ENCODE assay signal across 24 cellular contexts in genomic region chr2:14081526-14081925, GRCh38.
DNase-seq lines count a peak whose midpoint lies in the region; FAIRE-seq and TF ChIP-seq lines count a peak whose summit lies in the region.
"Had no signal": no experiment of that assay in that cellular context is flagged by ENCODE, and none has a peak within 500 bp of the region (broad histone marks: within the 10 kb centered on the region; RNA-seq: fewer than 3 reads in every experiment).

No MANE protein-coding gene starts in this region.

- H3K36me3 ChIP-seq in astrocyte (ENCODE audit: insufficient read depth, low read length): no peaks in the 10 kb centered on the region
- H3K36me3 ChIP-seq: Peyer's patch, SJCRH30 had no signal

- H2AFZ ChIP-seq in astrocyte (ENCODE audit: low read depth, low read length): no peak overlapping the region
- H2AFZ ChIP-seq: GM23248 had no signal

- H3K4me3 Mint-ChIP-seq in astrocyte (ENCODE audit: unreplicated experiment): no peak overlapping the region
- H3K4me3 Mint-ChIP-seq in activated T-helper 2 cell treated with anti-CD3 and anti-CD28 coated beads, Interferon-gamma antibody, Interleukin-2, Interleukin-4, amounts not matched to agents 10 μg/mL and 5 μg/mL and 100 μg/mL, durations not matched to agents 14 hours and 24 hours and 36 hours (ENCODE audit: low read depth): no peak overlapping the region
- H3K4me3 Mint-ChIP-seq: CD4-positive, CD25-positive, alpha-beta regulatory T cell had no signal

- H4K20me1 ChIP-seq in astrocyte (ENCODE audit: insufficient read depth, low read length): no peaks in the 10 kb centered on the region

- no peaks in the 10 kb centered on the region for H3K36me3 Mint-ChIP-seq in astrocyte (ENCODE audit: low read depth, unreplicated experiment)
- no peaks in the 10 kb centered on the region for H3K36me3 Mint-ChIP-seq in activated T-helper 2 cell treated with anti-CD3 and anti-CD28 coated beads, Interferon-gamma antibody, Interleukin-2, Interleukin-4, amounts not matched to agents 10 μg/mL and 5 μg/mL and 100 μg/mL, durations not matched to agents 14 hours and 24 hours and 36 hours (ENCODE audit: low read depth)
- H3K36me3 Mint-ChIP-seq: CD4-positive, CD25-positive, alpha-beta regulatory T cell had no signal

- peaks cover 4% of the 10 kb centered on the region for H3K9me3 ChIP-seq in astrocyte (ENCODE audit: insufficient read depth, low read depth, low read length)
- H3K9me3 ChIP-seq: SJCRH30 had no signal

- no peak overlapping the region for H3K27ac ChIP-seq in astrocyte (ENCODE audit: low read depth, low read length)
- H3K27ac ChIP-seq: GM23248, Peyer's patch, SJCRH30 had no signal

- no peak overlapping the region for H3K27ac Mint-ChIP-seq in astrocyte (ENCODE audit: unreplicated experiment)
- H3K27ac Mint-ChIP-seq in activated T-helper 2 cell treated with anti-CD3 and anti-CD28 coated beads, Interferon-gamma antibody, Interleukin-2, Interleukin-4, amounts not matched to agents 10 μg/mL and 5 μg/mL and 100 μg/mL, durations not matched to agents 14 hours and 24 hours and 36 hours: no peak overlapping the region
- H3K27ac Mint-ChIP-seq: CD4-positive, CD25-positive, alpha-beta regulatory T cell had no signal

- H3K4me1 Mint-ChIP-seq in astrocyte (ENCODE audit: low read depth, unreplicated experiment): peaks cover 7% of the 10 kb centered on the region
- H3K4me1 Mint-ChIP-seq in activated T-helper 2 cell treated with anti-CD3 and anti-CD28 coated beads, Interferon-gamma antibody, Interleukin-2, Interleukin-4, amounts not matched to agents 10 μg/mL and 5 μg/mL and 100 μg/mL, durations not matched to agents 14 hours and 24 hours and 36 hours (ENCODE audit: low read depth): no peaks in the 10 kb centered on the region
- H3K4me1 Mint-ChIP-seq: CD4-positive, CD25-positive, alpha-beta regulatory T cell had no signal

- FAIRE-seq in astrocyte (lab: Jason Lieb, UNC) (no peak), H54 (lab: Jason Lieb, UNC) (no peak)
- FAIRE-seq: GM12891, HepG2, K562 had no signal

- H3K27me3 ChIP-seq in astrocyte (ENCODE audit: insufficient read depth, low read length): no peaks in the 10 kb centered on the region
- H3K27me3 ChIP-seq: Peyer's patch, SJCRH30 had no signal

- no peak overlapping the region for H3K4me2 ChIP-seq in astrocyte (ENCODE audit: low read length)

- peak; percentile 68 for DNase-seq in HCEC 1CT
- peak; percentile 22 for DNase-seq in astrocyte (ENCODE audit: low read depth)
- DNase-seq in epithelial cell of esophagus (ENCODE audit: low read depth): peak; percentile 49
- peak; percentile 4 for DNase-seq in renal cortical epithelial cell (ENCODE audit: low read depth)
- no peak for DNase-seq in DMS79 (lab: John Stamatoyannopoulos, UW)
- no peak for DNase-seq in activated effector memory CD4-positive, alpha-beta T cell treated with anti-CD3 and anti-CD28 coated beads, Interleukin-2, amount 50 U/mL, for 16 hours
- no peak for DNase-seq in activated T-helper 2 cell treated with anti-CD3 and anti-CD28 coated beads, Interferon-gamma antibody, Interleukin-2, Interleukin-4, amounts not matched to agents 10 μg/mL and 5 μg/mL and 100 μg/mL, durations not matched to agents 14 hours and 24 hours and 36 hours (ENCODE audit: low spot score)
- DNase-seq in H54 (ENCODE audit: insufficient read length, low spot score): no peak
- DNase-seq: CD4-positive, CD25-positive, alpha-beta regulatory T cell; COR-L47; DND-41; GM23248; NCI-H1092; NCI-H1436 treated with DMSO at 0.1 percent for 48 hours; NCI-H2029; NCI-H345; NCI-H524; NCI-H774; NK-92 treated with Interleukin-12 subunit alpha and Interleukin-12 subunit beta, amount 100 ng/mL, for 24 hours; Peyer's patch; SJCRH30 had no signal

- peaks cover 3% of the 10 kb centered on the region for H3K9me3 Mint-ChIP-seq in astrocyte (ENCODE audit: unreplicated experiment)
- peaks cover 37% of the 10 kb centered on the region for H3K9me3 Mint-ChIP-seq in activated T-helper 2 cell treated with anti-CD3 and anti-CD28 coated beads, Interferon-gamma antibody, Interleukin-2, Interleukin-4, amounts not matched to agents 10 μg/mL and 5 μg/mL and 100 μg/mL, durations not matched to agents 14 hours and 24 hours and 36 hours

- no peaks in the 10 kb centered on the region for H3K4me1 ChIP-seq in astrocyte (ENCODE audit: insufficient read depth, low read length)
- H3K4me1 ChIP-seq: Peyer's patch, SJCRH30 had no signal

- no peak overlapping the region for H3K9ac ChIP-seq in astrocyte (ENCODE audit: low read length)
- H3K9ac ChIP-seq: GM23248 had no signal

- intact Hi-C loops in activated T-helper 2 cell treated with anti-CD3 and anti-CD28 coated beads, Interferon-gamma antibody, Interleukin-2, Interleukin-4, amounts not matched to agents 10 μg/mL and 5 μg/mL and 100 μg/mL, durations not matched to agents 14 hours and 24 hours and 36 hours (cut with micrococcal nuclease): no loop called here

- H3K79me2 ChIP-seq in astrocyte (ENCODE audit: insufficient read depth, low read length): no peaks in the 10 kb centered on the region

- TF ChIP-seq CTCF in astrocyte (IDR thresholded peaks at IDR 0.05; ENCODE audit: insufficient read depth, low read depth, low read length) (no peak), epithelial cell of esophagus (IDR thresholded peaks at IDR 0.05; ENCODE audit: insufficient read depth, low read depth, low read length, missing control alignments) (no peak)

- H3K4me3 ChIP-seq in astrocyte (ENCODE audit: insufficient read depth, low read depth, low read length): no peak overlapping the region
- H3K4me3 ChIP-seq in epithelial cell of esophagus (ENCODE audit: low read length): no peak overlapping the region
- H3K4me3 ChIP-seq: GM23248, K562, Peyer's patch, SJCRH30 had no signal

- no peaks in the 10 kb centered on the region for H3K27me3 Mint-ChIP-seq in astrocyte (ENCODE audit: low read depth, unreplicated experiment)
- no peaks in the 10 kb centered on the region for H3K27me3 Mint-ChIP-seq in activated T-helper 2 cell treated with anti-CD3 and anti-CD28 coated beads, Interferon-gamma antibody, Interleukin-2, Interleukin-4, amounts not matched to agents 10 μg/mL and 5 μg/mL and 100 μg/mL, durations not matched to agents 14 hours and 24 hours and 36 hours (ENCODE audit: low read depth)
- H3K27me3 Mint-ChIP-seq: CD4-positive, CD25-positive, alpha-beta regulatory T cell had no signal

- no peak for TF ChIP-seq POLR2A in H54 (IDR thresholded peaks at IDR 0.05; ENCODE audit: low read depth, low read length)

Comparison
In these comparisons a context has a peak if more than half of its experiments do, and no peak if none do; other contexts are left out.
1. DNase-seq: peak in HCEC 1CT (single experiment), astrocyte (single experiment), epithelial cell of esophagus (single experiment) and renal cortical epithelial cell (single experiment); none in DMS79 (single experiment), activated effector memory CD4-positive, alpha-beta T cell treated with anti-CD3 and anti-CD28 coated beads, Interleukin-2, amount 50 U/mL, for 16 hours (single experiment), activated T-helper 2 cell treated with anti-CD3 and anti-CD28 coated beads, Interferon-gamma antibody, Interleukin-2, Interleukin-4, amounts not matched to agents 10 μg/mL and 5 μg/mL and 100 μg/mL, durations not matched to agents 14 hours and 24 hours and 36 hours (single experiment) and H54 (single experiment).